In genomic region chr5:172860520-172861443, GRCh38 we compare ENCODE assay signal across 8 cellular contexts. TPM values are rescaled to one million over a fixed set of nuclear protein-coding genes. Genes with fewer than 3 reads are reported as not detected.
DNase-seq lines count a peak whose midpoint lies in the region; ATAC-seq and TF ChIP-seq lines count a peak whose summit lies in the region.

No MANE protein-coding gene starts in this region.

- in situ Hi-C loops in IMR-90 (cut with MboI; ENCODE audit: low sequenced_read_pairs), result no loop called here

- peak overlapping the region; percentile 21 for H2AFZ ChIP-seq in IMR-90 (replicated peaks; ENCODE audit: low read length, poor library complexity)

- TF ChIP-seq POLR2A in IMR-90 (IDR thresholded peaks at IDR 0.05; ENCODE audit: low read depth, low read length) (no peak), lower leg skin (IDR thresholded peaks at IDR 0.05) (no peak)

- no peak overlapping the region for H3K56ac ChIP-seq in IMR-90 (ENCODE audit: extremely low read depth, insufficient read depth, low read length)

- TF ChIP-seq CTCF in IMR-90 (conservative IDR thresholded peaks at IDR 0.05; ENCODE audit: low read depth, low read length), result no peak
- no peak for TF ChIP-seq CTCF in colonic mucosa (IDR thresholded peaks at IDR 0.05)
- TF ChIP-seq CTCF in lower leg skin (IDR thresholded peaks at IDR 0.05), result no peak

- H2BK120ac ChIP-seq in IMR-90 (ENCODE audit: low read depth, low read length), result peak overlapping the region; percentile 94

- H3K4me3 ChIP-seq in IMR-90 (ENCODE audit: insufficient read depth, low read depth, low read length), result no peak overlapping the region
- no peak overlapping the region for H3K4me3 ChIP-seq in colonic mucosa
- H3K4me3 ChIP-seq in lower leg skin (ENCODE audit: low read depth, poor library complexity, severe bottlenecking), result no peak overlapping the region

- peak; percentile 7 for ATAC-seq in IMR-90 (ENCODE audit: low read depth)
- no peak for ATAC-seq in HG03521 (IDR thresholded peaks at IDR 0.05; ENCODE audit: unreplicated experiment)
- no peak for ATAC-seq in HG03095 (IDR thresholded peaks at IDR 0.05; ENCODE audit: unreplicated experiment)

- peak overlapping the region; percentile 58 to 84 for H4K8ac ChIP-seq in IMR-90 (ENCODE audit: low read depth in 2 of 2, low read length in 2 of 2)

- no peak for TF ChIP-seq RAD21 in IMR-90 (IDR thresholded peaks at IDR 0.05; ENCODE audit: low read length)

- DNase-seq in IMR-90 (peak; percentile 32), colonic mucosa (peak; percentile 63), lower leg skin (ENCODE audit: low spot score in 2 of 2) (peak; percentile 90 to 95), stromal cell of bone marrow (ENCODE audit: low read depth) (peak; percentile 89), kidney glomerular epithelial cell (lab: John Stamatoyannopoulos, UW) (no peak)
- no peak for DNase-seq in stimulated activated CD4-positive, alpha-beta T cell treated with anti-CD3 and anti-CD28 coated beads, Interleukin-4, amount 100 ng/mL, for 1 hour

- H4K91ac ChIP-seq in IMR-90 (ENCODE audit: insufficient read depth, low read depth, low read length), result peak overlapping the region; percentile 89

- peak overlapping the region; percentile 89 for H3K23ac ChIP-seq in IMR-90 (ENCODE audit: low read depth, low read length)

- intact Hi-C loops in IMR-90 (cut with micrococcal nuclease), result no loop called here
- intact Hi-C loops in colonic mucosa (cut with DNase I), result no loop called here
- intact Hi-C loops in lower leg skin (cut with DNase I; ENCODE audit: low total_unique reads), result no loop called here

- 0 out of 2 replicates have a peak, but pooled peaks cover 3% of the 10 kb centered on the region for H4K20me1 ChIP-seq in IMR-90 (ENCODE audit: insufficient read depth, low read length)

- 0 out of 2 replicates have a peak overlapping the region, but pooled peaks have one; percentile 2 for H3K4me2 ChIP-seq in IMR-90 (ENCODE audit: low read depth, low read length)

- H3K4ac ChIP-seq in IMR-90 (ENCODE audit: low read depth, low read length), result peak overlapping the region; percentile 95

- H3K36me3 ChIP-seq in IMR-90 (ENCODE audit: control insufficient read depth, insufficient read depth, low read length) (peaks cover 7% of the 10 kb centered on the region), colonic mucosa (no peaks in the 10 kb centered on the region)

- H4K5ac ChIP-seq in IMR-90 (ENCODE audit: low read depth, low read length), result peak overlapping the region; percentile 59

- dilution Hi-C loops in IMR-90 (cut with HindIII; ENCODE audit: low sequenced_read_pairs, unreplicated experiment), result no loop called here

- peak overlapping the region; percentile 79 for H3K14ac ChIP-seq in IMR-90 (replicated peaks; ENCODE audit: low read depth, low read length)

- CTCF ChIA-PET in IMR-90 (lab: Yijun Ruan, JAX), result interaction anchor here (0.6 kb wide), 1 partner anchor 197 kb away, joined by 7 read pairs; no protein-coding TSS in a partner anchor

- H3K27ac ChIP-seq in IMR-90 (ENCODE audit: insufficient read depth, low read length) (peak overlapping the region; percentile 62), colonic mucosa (peak overlapping the region; percentile 64)

- H2AK5ac ChIP-seq in IMR-90 (ENCODE audit: low read depth, low read length), result peak overlapping the region; percentile 98

- peak overlapping the region; percentile 98; the same call in 2 of the 3 replicates for H2BK15ac ChIP-seq in IMR-90 (ENCODE audit: low read depth, low read length)

- H3K9ac ChIP-seq in IMR-90 (ENCODE audit: low read depth, low read length) (peak overlapping the region; percentile 21), colonic mucosa (ENCODE audit: low read depth in 2 of 2, low read length in 2 of 2) (peak overlapping the region; percentile 60 to 76)

- peaks cover 50% of the 10 kb centered on the region for H3K9me1 ChIP-seq in IMR-90 (ENCODE audit: insufficient read depth, low read length)

- peak overlapping the region; percentile 75 for H3K18ac ChIP-seq in IMR-90 (ENCODE audit: low read depth, low read length)

- H3K27me3 ChIP-seq in IMR-90 (ENCODE audit: control insufficient read depth, insufficient read depth, low read length) (no peaks in the 10 kb centered on the region), colonic mucosa (no peaks in the 10 kb centered on the region)

- H2BK20ac ChIP-seq in IMR-90 (ENCODE audit: low read depth, low read length), result peak overlapping the region; percentile 82

- peak overlapping the region; percentile 95 for H2BK5ac ChIP-seq in IMR-90 (ENCODE audit: low read depth, low read length, poor library complexity, severe bottlenecking)

- H3K9me3 ChIP-seq in IMR-90 (ENCODE audit: control insufficient read depth, insufficient read depth, low read length), result no peaks in the 10 kb centered on the region
- no peaks in the 10 kb centered on the region for H3K9me3 ChIP-seq in colonic mucosa

- H3K4me1 ChIP-seq in IMR-90 (ENCODE audit: control insufficient read depth, insufficient read depth, low read length), result peaks cover 50% of the 10 kb centered on the region
- H3K4me1 ChIP-seq in colonic mucosa, result peaks cover 32% of the 10 kb centered on the region

- BruUV-seq in IMR-90 (replicated peaks; lab: Mats Ljungman, UMichigan), result no TSS peak

- POLR2A ChIA-PET in IMR-90 (lab: Charles Lee; ENCODE audit: unreplicated experiment), result interaction anchor here (0.6 kb wide), 1 partner anchor 139 kb away, joined by 3 read pairs; no protein-coding TSS in a partner anchor

- H3K79me1 ChIP-seq in IMR-90 (ENCODE audit: low read depth in 1 of 2, low read length in 2 of 2), result peaks cover 21 to 89% of the 10 kb centered on the region in 2 experiments

- peak overlapping the region; percentile 83 for H2AK9ac ChIP-seq in IMR-90 (replicated peaks; ENCODE audit: low read depth, low read length, poor library complexity)

- 71% methylated on average over 13 of the region's 24 CpGs; no CpG with 5 or more reads in 1 of the 2 experiments for WGBS in IMR-90 (ENCODE audit: extremely low coverage in 2 of 2, insufficient read length in 1 of 2), 2 experiments
- WGBS in lower leg skin, 2 donors, result 11 to 27% methylated on average over 19 to 24 of the region's 24 CpGs

TF ChIP-seq in IMR-90, 13 proteins besides CTCF, POLR2A, EP300 and RAD21:
- TF ChIP-seq FOS (IDR thresholded peaks at IDR 0.05; ENCODE audit: low read depth, low read length) (no peak), NFE2L2 (IDR thresholded peaks at IDR 0.05; ENCODE audit: low read depth, low read length) (no peak), MXI1 (IDR thresholded peaks at IDR 0.05; ENCODE audit: borderline replicate concordance, low read depth, low read length) (no peak), CHD1 (IDR thresholded peaks at IDR 0.05; ENCODE audit: low read depth, low read length) (no peak), SMC3 (IDR thresholded peaks at IDR 0.05; ENCODE audit: low read depth, low read length) (no peak), RCOR1 (IDR thresholded peaks at IDR 0.05; ENCODE audit: insufficient replicate concordance, low read length) (no peak), BHLHE40 (IDR thresholded peaks at IDR 0.05; ENCODE audit: low read depth, low read length) (no peak), RFX5 (IDR thresholded peaks at IDR 0.05; ENCODE audit: low read depth, low read length) (no peak), ELK1 (IDR thresholded peaks at IDR 0.05; ENCODE audit: borderline replicate concordance, low read depth, low read length) (no peak), MAZ (IDR thresholded peaks at IDR 0.05; ENCODE audit: borderline replicate concordance, low read depth, low read length) (no peak), MAFK (IDR thresholded peaks at IDR 0.05; ENCODE audit: low read depth, low read length) (no peak), CEBPB (IDR thresholded peaks at IDR 0.05; ENCODE audit: low read depth, low read length) (no peak), USF2 (IDR thresholded peaks at IDR 0.05; ENCODE audit: low read depth, low read length) (no peak)

RNA-seq across cellular contexts. Expression of gene ERGIC1, which starts 26.7 kb away (rescaled TPM):
- 124 and 134 TPM in 2 replicates for total RNA-seq in IMR-90 (2012; rRNA removed)
- polyA plus RNA-seq in IMR-90 (2012; rRNA removed), result 185 and 192 TPM in 2 replicates
- polyA plus RNA-seq in IMR-90 (2012; cell fraction: cytosol; rRNA removed), result 59.2 and 179 TPM in 2 replicates
- polyA plus RNA-seq in IMR-90 (2012; cell fraction: nucleus; rRNA removed; ENCODE audit: low replicate concordance), result 128 and 132 TPM in 2 replicates
- 100 to 1,000 TPM; 173 to 191 TPM for total RNA-seq in colonic mucosa
- 100 to 1,000 TPM in 1 of 4 donors, 10 to 100 TPM in 3; 62.9 to 114 (median 82.6) TPM for total RNA-seq in lower leg skin

Comparison
In these comparisons a context has a peak if more than half of its experiments do, and no peak if none do; other contexts are left out.
1. DNase-seq: peak in IMR-90 (single experiment), colonic mucosa (single experiment), lower leg skin (2 of 2) and stromal cell of bone marrow (single experiment); none in kidney glomerular epithelial cell (single experiment) and stimulated activated CD4-positive, alpha-beta T cell treated with anti-CD3 and anti-CD28 coated beads, Interleukin-4, amount 100 ng/mL, for 1 hour (single experiment).